Comparison of ENCODE assay signal across 11 cellular contexts in the genomic region with DNA sequence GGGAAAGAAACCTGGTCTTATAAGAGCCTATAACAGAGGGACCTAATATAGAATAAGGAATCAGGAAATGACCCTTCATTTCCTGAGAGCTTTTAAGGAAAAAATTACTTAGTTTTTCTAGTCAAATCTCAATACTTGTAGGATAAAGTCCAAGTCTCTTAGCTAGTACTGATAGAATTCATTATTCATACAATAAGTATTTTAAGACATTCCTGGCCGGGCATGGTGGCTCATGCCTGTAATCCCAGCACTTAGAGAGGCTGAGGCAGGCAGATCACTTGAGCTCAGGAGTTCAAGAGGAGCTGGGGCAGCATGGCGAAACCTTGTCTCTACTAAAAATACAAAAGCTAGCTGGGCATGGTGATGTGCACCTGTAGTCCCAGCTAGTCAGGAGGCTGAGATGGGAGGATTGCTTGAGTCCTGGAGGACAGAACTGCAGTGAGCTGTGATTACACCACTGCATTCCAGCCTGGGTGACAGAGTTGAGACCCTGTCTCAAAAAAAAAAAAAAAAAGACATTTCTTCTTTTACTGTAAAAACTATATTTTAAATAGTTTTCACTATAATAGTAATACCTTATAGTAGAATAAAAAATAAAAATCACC. TPM values are rescaled to one million over a fixed set of nuclear protein-coding genes. Genes with fewer than 3 reads are reported as not detected.
DNase-seq lines count a peak whose midpoint lies in the region; ATAC-seq and TF ChIP-seq lines count a peak whose summit lies in the region.
"Had no signal": no experiment of that assay in that cellular context is flagged by ENCODE, and none has a peak within 500 bp of the region (broad histone marks: within the 10 kb centered on the region; RNA-seq: fewer than 3 reads in every experiment).

No MANE protein-coding gene starts in this region.

- peak overlapping the region; percentile 98 for H3K4me2 ChIP-seq in DOHH2 (ENCODE audit: low read length)

- peaks cover 6% of the 10 kb centered on the region; the same call in 1 of the 2 replicates for H3F3A ChIP-seq in DOHH2 (ENCODE audit: control insufficient read depth, insufficient read depth)

- peak overlapping the region; percentile 97; the same call in 1 of the 2 replicates for H3K4me3 ChIP-seq in DOHH2 (ENCODE audit: low read length)
- H3K4me3 ChIP-seq in BE2C (ENCODE audit: low read depth, low read length): no peak overlapping the region
- no peak overlapping the region for H3K4me3 ChIP-seq in SJCRH30
- H3K4me3 ChIP-seq: body of pancreas had no signal

- H3K27me3 ChIP-seq in DOHH2 (ENCODE audit: control insufficient read depth, low read length) (no peaks in the 10 kb centered on the region), BE2C (no peaks in the 10 kb centered on the region), SJCRH30 (no peaks in the 10 kb centered on the region)
- H3K27me3 ChIP-seq: body of pancreas had no signal

- peaks cover 74% of the 10 kb centered on the region for H3K79me2 ChIP-seq in DOHH2 (ENCODE audit: control insufficient read depth, low read length)

- H3K4me1 Mint-ChIP-seq in chondrocyte (ENCODE audit: low read depth): peaks cover 52% of the 10 kb centered on the region

- peaks cover 6% of the 10 kb centered on the region; the same call in 1 of the 2 replicates for H4K20me1 ChIP-seq in DOHH2 (ENCODE audit: control insufficient read depth, insufficient read depth, low read depth, low read length)

- H3K36me3 ChIP-seq in DOHH2 (ENCODE audit: control insufficient read depth, low read length) (peaks cover 55% of the 10 kb centered on the region), BE2C (no peaks in the 10 kb centered on the region), SJCRH30 (peaks cover 24% of the 10 kb centered on the region)

- H3K27ac ChIP-seq in DOHH2 (ENCODE audit: low read depth, low read length) (0 out of 2 replicates have a peak overlapping the region, but pooled peaks have one; percentile 2), SJCRH30 (no peak overlapping the region)

- H3K27me3 Mint-ChIP-seq in chondrocyte (ENCODE audit: low read depth): no peaks in the 10 kb centered on the region

- no peaks in the 10 kb centered on the region for H3K9me3 Mint-ChIP-seq in chondrocyte (ENCODE audit: low read depth)
- H3K9me3 Mint-ChIP-seq: natural killer cell had no signal

- DNase-seq in NCI-H226: peak; percentile 63
- DNase-seq in chondrocyte (ENCODE audit: low spot score): no peak
- DNase-seq in non-pigmented ciliary epithelial cell (ENCODE audit: low read depth): peak; percentile 45
- DNase-seq in BE2C: no peak
- no peak for DNase-seq in SJCRH30
- no peak for DNase-seq in SW480 (ENCODE audit: low spot score)
- DNase-seq: hippocampal formation, natural killer cell had no signal

- no peak for ATAC-seq in HG02642 (IDR thresholded peaks at IDR 0.05; ENCODE audit: poor library complexity, unreplicated experiment)
- ATAC-seq: body of pancreas, natural killer cell had no signal

- H3K4me1 ChIP-seq in DOHH2 (ENCODE audit: control insufficient read depth, low read length) (peaks cover 39% of the 10 kb centered on the region), BE2C (no peaks in the 10 kb centered on the region), SJCRH30 (peaks cover 4% of the 10 kb centered on the region; the same call in 1 of the 2 replicates)

- no peaks in the 10 kb centered on the region for H3K9me2 ChIP-seq in DOHH2 (replicated peaks; ENCODE audit: control insufficient read depth, low read length)

- TF ChIP-seq CTCF in DOHH2 (IDR thresholded peaks at IDR 0.05; ENCODE audit: low read depth, low read length, poor library complexity, severe bottlenecking) (no peak), chondrocyte (IDR thresholded peaks at IDR 0.05) (no peak), BE2C (IDR thresholded peaks at IDR 0.05; ENCODE audit: low read depth, low read length) (no peak)

- H3K27ac Mint-ChIP-seq in chondrocyte (ENCODE audit: unreplicated experiment): peak overlapping the region; percentile 97
- H3K27ac Mint-ChIP-seq: natural killer cell had no signal

- no peaks in the 10 kb centered on the region for H3K9me3 ChIP-seq in DOHH2 (ENCODE audit: control insufficient read depth, insufficient read depth, low read length)
- H3K9me3 ChIP-seq in BE2C: no peaks in the 10 kb centered on the region
- H3K9me3 ChIP-seq in SJCRH30 (replicated peaks): no peaks in the 10 kb centered on the region
- H3K9me3 ChIP-seq: body of pancreas had no signal

- peaks cover 1% of the 10 kb centered on the region for H3K36me3 Mint-ChIP-seq in chondrocyte (ENCODE audit: low read depth)
- H3K36me3 Mint-ChIP-seq: natural killer cell had no signal

- peak overlapping the region; percentile 55 for H3K4me3 Mint-ChIP-seq in chondrocyte (ENCODE audit: unreplicated experiment)
- H3K4me3 Mint-ChIP-seq: natural killer cell had no signal

RNA-seq across cellular contexts. Expression of a gene that starts 3.2 kb away (rescaled TPM):
- total RNA-seq in chondrocyte: 47.2 to 50.4 TPM (median 48.7 TPM) in 3 replicates
- polyA plus RNA-seq in BE2C (2012; ENCODE audit: insufficient read depth, insufficient read length, low read depth): 24.4 TPM
- 46.2 and 52.9 TPM in 2 replicates for total RNA-seq in SJCRH30 (2014; rRNA removed; shearing (Covaris generic))

RNA-seq across cellular contexts. Expression of a gene that starts 8.0 kb away (rescaled TPM):
- not detected in 3 replicates for total RNA-seq in chondrocyte
- polyA plus RNA-seq in BE2C (2012; ENCODE audit: insufficient read depth, insufficient read length, low read depth): not detected
- total RNA-seq in SJCRH30 (2014; rRNA removed; shearing (Covaris generic)): not detected in 2 replicates
- total RNA-seq: body of pancreas, natural killer cell had no signal

Comparison
In these comparisons a context has a peak if more than half of its experiments do, and no peak if none do; other contexts are left out.
1. DNase-seq: peak in NCI-H226 (single experiment) and non-pigmented ciliary epithelial cell (single experiment); none in chondrocyte (single experiment), BE2C (single experiment), SJCRH30 (0 of 2) and SW480 (single experiment).